In genomic region chr11:68767672-68768071, GRCh38 we compare ENCODE assay signal across 17 cellular contexts. TPM values are rescaled to one million over a fixed set of nuclear protein-coding genes. Genes with fewer than 3 reads are reported as not detected.
DNase-seq lines count a peak whose midpoint lies in the region; ATAC-seq and TF ChIP-seq lines count a peak whose summit lies in the region.
"Had no signal": no experiment of that assay in that cellular context is flagged by ENCODE, and none has a peak within 500 bp of the region (broad histone marks: within the 10 kb centered on the region; RNA-seq: fewer than 3 reads in every experiment).

No MANE protein-coding gene starts in this region.

- intact Hi-C loops in spleen (cut with DNase I; ENCODE audit: low total_unique reads) (no loop called here), dorsolateral prefrontal cortex (cut with DNase I) (no loop called here)

- peaks cover 31% of the 10 kb centered on the region for H3K36me3 ChIP-seq in neutrophil
- peaks cover 0 to 100% (median 74%) of the 10 kb centered on the region in 6 donors for H3K36me3 ChIP-seq in spleen

- TF ChIP-seq POLR2A in spleen (IDR thresholded peaks at IDR 0.05), result no peak

- peak overlapping the region; percentile 84; the same call in 1 of the 2 replicates for H3K27ac Mint-ChIP-seq in WTC11
- H3K27ac Mint-ChIP-seq: CD8-positive, alpha-beta T cell had no signal

- WGBS in spleen, 5 donors, result 59 to 81% (median 67%) methylated on average over 11 of the region's 11 CpGs

- ATAC-seq in WTC11, result no peak
- ATAC-seq: CD8-positive, alpha-beta T cell; GM12878 had no signal

- no peaks in the 10 kb centered on the region for H3K27me3 Mint-ChIP-seq in WTC11 (ENCODE audit: low read depth)
- H3K27me3 Mint-ChIP-seq: CD4-positive, CD25-positive, alpha-beta regulatory T cell had no signal

- H3K4me1 Mint-ChIP-seq in WTC11, result peaks cover 10% of the 10 kb centered on the region

- H3K4me1 ChIP-seq in neutrophil (ENCODE audit: control insufficient read depth in 1 of 2, insufficient read depth in 1 of 2, low read depth in 1 of 2, low read length in 1 of 2) (peaks cover 49 to 52% of the 10 kb centered on the region in 2 experiments), spleen (peaks cover 0 to 17% (median 3%) of the 10 kb centered on the region in 6 donors)

- CTCF ChIA-PET in WTC11 (lab: Charles Lee), result interaction anchor here (0.6 to 2.8 kb wide), 2 partner anchors 30 to 189 kb away, joined by 3 to 9 read pairs; no protein-coding TSS in a partner anchor

- POLR2A ChIA-PET in WTC11 (lab: Charles Lee), result interaction anchor here (0.7 kb wide), 1 partner anchor 173 kb away, joined by 6 read pairs; no protein-coding TSS in a partner anchor

- no peak for TF ChIP-seq CTCF in WTC11 (IDR thresholded peaks at IDR 0.05)
- no peak for TF ChIP-seq CTCF in neutrophil (IDR thresholded peaks at IDR 0.05)
- TF ChIP-seq CTCF in spleen (IDR thresholded peaks at IDR 0.05 in 8 of 11, conservative IDR thresholded peaks at IDR 0.05 in 3 of 11), result no peak
- TF ChIP-seq CTCF in dorsolateral prefrontal cortex (IDR thresholded peaks at IDR 0.05 in 54 of 56, conservative IDR thresholded peaks at IDR 0.05 in 2 of 56; ENCODE audit: low read depth in 1 of 56, partially characterized antibody in 56 of 56), result no peak

- H3K4me3 Mint-ChIP-seq in WTC11, result no peak overlapping the region
- H3K4me3 Mint-ChIP-seq: CD4-positive, CD25-positive, alpha-beta regulatory T cell; CD8-positive, alpha-beta T cell had no signal

- H3K27me3 ChIP-seq in neutrophil, result no peaks in the 10 kb centered on the region
- no peaks in the 10 kb centered on the region for H3K27me3 ChIP-seq in spleen (replicated peaks in 1 of 7)
- no peaks in the 10 kb centered on the region for H3K27me3 ChIP-seq in dorsolateral prefrontal cortex

- H3K9me3 ChIP-seq in neutrophil, result no peaks in the 10 kb centered on the region
- no peaks in the 10 kb centered on the region for H3K9me3 ChIP-seq in spleen
- H3K9me3 ChIP-seq: Caco-2 had no signal

- H3K4me3 ChIP-seq in neutrophil (ENCODE audit: low read depth in 1 of 2, low read length in 1 of 2), result peak overlapping the region; percentile 57 to 59
- no peak overlapping the region for H3K4me3 ChIP-seq in spleen
- H3K4me3 ChIP-seq in dorsolateral prefrontal cortex, result no peak overlapping the region
- H3K4me3 ChIP-seq: GM12878 had no signal

- H3K36me3 Mint-ChIP-seq in WTC11, result peaks cover 18% of the 10 kb centered on the region

- H3K27ac ChIP-seq in neutrophil, result peak overlapping the region; percentile 83
- peak overlapping the region in 6 of 8 donors; percentile 11 to 70 (median 46) for H3K27ac ChIP-seq in spleen
- H3K27ac ChIP-seq in dorsolateral prefrontal cortex, result no peak overlapping the region

- no peaks in the 10 kb centered on the region for H3K9me3 Mint-ChIP-seq in WTC11
- H3K9me3 Mint-ChIP-seq: CD4-positive, CD25-positive, alpha-beta regulatory T cell; CD8-positive, alpha-beta T cell had no signal

- DNase-seq in WTC11 (ENCODE audit: low spot score) (no peak), spleen (no peak), HuH-7.5 (ENCODE audit: low spot score) (no peak), DMS 273 treated with DMSO at 0.1 percent for 48 hours (lab: John Stamatoyannopoulos, UW) (no peak), dorsolateral prefrontal cortex (no peak)
- DNase-seq: C1 segment of cervical spinal cord; CD4-positive, CD25-positive, alpha-beta regulatory T cell; CD8-positive, alpha-beta T cell; DMS79; EL; GDM1; H7; HCEC 1CT had no signal

TF ChIP-seq in WTC11, 78 proteins besides CTCF, POLR2A, EP300 and RAD21:
- TF ChIP-seq ATF6 (CRISPR knock-in tag; IDR thresholded peaks at IDR 0.05) (no peak), ZNF121 (CRISPR knock-in tag; IDR thresholded peaks at IDR 0.05) (no peak), IRF1 (CRISPR knock-in tag; IDR thresholded peaks at IDR 0.05) (no peak), JAZF1 (CRISPR knock-in tag; IDR thresholded peaks at IDR 0.05) (no peak)
TF ChIP-seq in WTC11: peak in this region for 0.

RNA-seq across cellular contexts. Expression of gene TESMIN, which starts 16.4 kb away (rescaled TPM):
- total RNA-seq in WTC11 (2021) (78.8 to 91.9 TPM (median 85.6 TPM) in 3 replicates), spleen (1 to 10 TPM; 3.6 to 8.4 (median 4.7) TPM), dorsolateral prefrontal cortex (1 to 10 TPM in 98 of 120 experiments, under 1 TPM in 21, not detected in 1; 0.28 to 4.8 (median 1.9) TPM)
- polyA plus RNA-seq in spleen, result 1 to 10 TPM in 2 of 3 donors, under 1 TPM in 1; 0.70 to 1.3 (median 1.2) TPM
- total RNA-seq: A172 had no signal

Comparison
In these comparisons a context has a peak if more than half of its experiments do, and no peak if none do; other contexts are left out.
1. H3K27ac ChIP-seq: peak in neutrophil (single experiment) and spleen (6 of 8); none in dorsolateral prefrontal cortex (0 of 59).
2. H3K4me3 ChIP-seq: peak in neutrophil (2 of 2); none in spleen (0 of 8) and dorsolateral prefrontal cortex (0 of 59).